Comparison of ENCODE assay signal across 24 cellular contexts in the genomic region with DNA sequence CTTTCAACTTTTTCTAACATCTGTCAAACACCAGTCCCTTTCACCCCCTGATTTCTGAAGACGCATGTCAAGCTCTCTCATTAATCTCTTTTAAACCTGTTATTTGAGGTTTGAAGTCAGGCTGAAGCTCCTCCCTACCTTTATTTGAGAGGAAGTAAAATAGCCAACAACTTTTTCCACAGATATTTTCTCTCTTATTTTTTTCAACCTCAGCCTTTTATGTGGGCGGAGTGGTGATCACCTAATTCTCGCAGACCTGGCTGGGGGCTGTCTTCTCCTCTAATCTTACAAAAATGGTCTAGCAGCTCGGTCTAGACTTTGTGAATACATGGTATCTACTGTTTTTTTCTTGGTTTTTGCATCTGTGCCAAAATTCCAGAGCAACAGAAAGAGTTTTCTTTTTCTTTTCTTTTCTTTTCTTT.
DNase-seq lines count a peak whose midpoint lies in the region; ATAC-seq and TF ChIP-seq lines count a peak whose summit lies in the region.
"Had no signal": no experiment of that assay in that cellular context is flagged by ENCODE, and none has a peak within 500 bp of the region (broad histone marks: within the 10 kb centered on the region; RNA-seq: fewer than 3 reads in every experiment).

No MANE protein-coding gene starts in this region.

- H3K27me3 Mint-ChIP-seq in type B pancreatic cell = no peaks in the 10 kb centered on the region
- H3K27me3 Mint-ChIP-seq in HFFc6 (ENCODE audit: insufficient read depth) = peaks cover 2% of the 10 kb centered on the region

- H3K4me3 Mint-ChIP-seq in type B pancreatic cell = peak overlapping the region; percentile 15
- no peak overlapping the region for H3K4me3 Mint-ChIP-seq in HFFc6
- H3K4me3 Mint-ChIP-seq: CD8-positive, alpha-beta T cell had no signal

- peaks cover 8% of the 10 kb centered on the region for H3K9me3 Mint-ChIP-seq in type B pancreatic cell
- H3K9me3 Mint-ChIP-seq in HFFc6 = no peaks in the 10 kb centered on the region

- POLR2A ChIA-PET in Panc1 (lab: Charles Lee) = interaction anchor here (0.6 kb wide), 1 partner anchor 450 kb away, joined by 3 read pairs; no protein-coding TSS in a partner anchor

- ATAC-seq in Panc1 = no peak
- no peak for ATAC-seq in lower lobe of right lung
- ATAC-seq: CD8-positive, alpha-beta T cell; HCT116; Right ventricle myocardium inferior had no signal

- H3K36me3 ChIP-seq in Panc1 (ENCODE audit: control insufficient read depth, insufficient read depth, low read length) (no peaks in the 10 kb centered on the region), lower lobe of right lung (no peaks in the 10 kb centered on the region)
- H3K36me3 ChIP-seq: SJSA1 had no signal

- H3K4me1 Mint-ChIP-seq in type B pancreatic cell (ENCODE audit: unreplicated experiment) (peaks cover 35% of the 10 kb centered on the region), HFFc6 (ENCODE audit: low read depth) (no peaks in the 10 kb centered on the region)

- H3K27ac Mint-ChIP-seq in type B pancreatic cell (peak overlapping the region; percentile 82), HFFc6 (no peak overlapping the region)
- H3K27ac Mint-ChIP-seq: CD8-positive, alpha-beta T cell had no signal

- H3K9me3 ChIP-seq in Panc1 (ENCODE audit: control insufficient read depth, insufficient read depth, low read depth, low read length) (no peaks in the 10 kb centered on the region), lower lobe of right lung (no peaks in the 10 kb centered on the region)
- H3K9me3 ChIP-seq: SJSA1 had no signal

- TF ChIP-seq EP300 in Ishikawa (IDR thresholded peaks at IDR 0.05; ENCODE audit: borderline replicate concordance) = peak; percentile 89

- H3K4me3 ChIP-seq in Panc1 (ENCODE audit: low read depth in 2 of 2, low read length in 2 of 2) (no peak overlapping the region), lower lobe of right lung (no peak overlapping the region)
- H3K4me3 ChIP-seq: SJSA1 had no signal

- no peaks in the 10 kb centered on the region for H3K4me1 ChIP-seq in Panc1 (ENCODE audit: control insufficient read depth, insufficient read depth, low read length)
- no peaks in the 10 kb centered on the region for H3K4me1 ChIP-seq in lower lobe of right lung
- H3K4me1 ChIP-seq: SJSA1 had no signal

- H3K27ac ChIP-seq in Panc1 (ENCODE audit: low read length) (peak overlapping the region; percentile 56; the same call in 1 of the 2 replicates), lower lobe of right lung (no peak overlapping the region)
- H3K27ac ChIP-seq: SJSA1 had no signal

- TF ChIP-seq CTCF in Panc1 (IDR thresholded peaks at IDR 0.05) (no peak), type B pancreatic cell (conservative IDR thresholded peaks at IDR 0.05) (no peak), GM20000 (IDR thresholded peaks at IDR 0.05; ENCODE audit: extremely low read depth, missing control alignments) (no peak), HFFc6 (IDR thresholded peaks at IDR 0.05) (no peak), lower lobe of right lung (IDR thresholded peaks at IDR 0.05) (no peak)

- H3K36me3 Mint-ChIP-seq in type B pancreatic cell = no peaks in the 10 kb centered on the region
- no peaks in the 10 kb centered on the region for H3K36me3 Mint-ChIP-seq in HFFc6 (ENCODE audit: low read depth)
- H3K36me3 Mint-ChIP-seq: CD8-positive, alpha-beta T cell had no signal

- intact Hi-C loops in Panc1 (cut with micrococcal nuclease; ENCODE audit: unreplicated experiment) = no loop called here
- intact Hi-C loops in lower lobe of right lung (cut with DNase I) = no loop called here

- H3K27me3 ChIP-seq in Panc1 (ENCODE audit: control insufficient read depth, insufficient read depth, low read length) (no peaks in the 10 kb centered on the region), lower lobe of right lung (ENCODE audit: low read depth) (no peaks in the 10 kb centered on the region)
- H3K27me3 ChIP-seq: SJSA1 had no signal

- no peak for TF ChIP-seq RAD21 in Ishikawa (IDR thresholded peaks at IDR 0.05; ENCODE audit: low read depth)

- no peak for DNase-seq in Panc1 (ENCODE audit: low read depth, low spot score)
- DNase-seq in iris pigment epithelial cell (ENCODE audit: low read depth) = peak; percentile 23
- DNase-seq in type B pancreatic cell (ENCODE audit: extremely low spot score, unreplicated experiment) = no peak
- no peak for DNase-seq in GM20000 (ENCODE audit: low spot score)
- DNase-seq in HFFc6 = no peak
- no peak for DNase-seq in lower lobe of right lung
- DNase-seq: ACHN; C1 segment of cervical spinal cord; CD8-positive, alpha-beta T cell; EL; GF-D8; IMR-90; Karpas-422; MM.1S; NCI-H1092; NCI-H1436; NCI-H187 treated with DMSO at 0.1 percent for 48 hours; NCI-H2107; NCI-H510A; NCI-H748 treated with DMSO at 0.1 percent for 48 hours had no signal

- CTCF ChIA-PET in Panc1 (lab: Charles Lee) = no interaction called here

- no TSS peak for BruUV-seq in Panc1 (replicated peaks; lab: Mats Ljungman, UMichigan)

- in situ Hi-C loops in Panc1 (cut with HindIII; ENCODE audit: low pct_unique_long_range_greater_than_20kb, low sequenced_read_pairs) = no loop called here

TF ChIP-seq in Ishikawa, 13 proteins besides CTCF, POLR2A, EP300 and RAD21:
- TF ChIP-seq TCF12 (IDR thresholded peaks at IDR 0.05; ENCODE audit: low read depth) (peak; percentile 84), CEBPB (IDR thresholded peaks at IDR 0.05) (peak; percentile 8; the same call in 1 of the 2 replicates), EGR1 (IDR thresholded peaks at IDR 0.05) (peak; percentile 62; the same call in 1 of the 2 replicates), CREB1 (IDR thresholded peaks at IDR 0.05; ENCODE audit: low read depth) (no peak), YY1 (IDR thresholded peaks at IDR 0.05; ENCODE audit: low read depth) (no peak), FOXM1 (IDR thresholded peaks at IDR 0.05; ENCODE audit: borderline replicate concordance, low read depth) (peak; percentile 89), TEAD4 (IDR thresholded peaks at IDR 0.05) (peak; percentile 56; the same call in 1 of the 2 replicates), USF1 (IDR thresholded peaks at IDR 0.05) (no peak), ZBTB7A (IDR thresholded peaks at IDR 0.05; ENCODE audit: low read depth) (no peak), NFIC (IDR thresholded peaks at IDR 0.05) (peak; percentile 67; the same call in 1 of the 2 replicates)
- TF ChIP-seq, protein P1, sequence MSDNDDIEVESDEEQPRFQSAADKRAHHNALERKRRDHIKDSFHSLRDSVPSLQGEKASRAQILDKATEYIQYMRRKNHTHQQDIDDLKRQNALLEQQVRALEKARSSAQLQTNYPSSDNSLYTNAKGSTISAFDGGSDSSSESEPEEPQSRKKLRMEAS (IDR thresholded peaks at IDR 0.05) = peak; percentile 21; the same call in 1 of the 2 replicates
